Comparison of ENCODE assay signal across 2 cellular contexts in genomic region chr5:55472642-55473041, GRCh38.
TF ChIP-seq lines count a peak whose summit lies in the region.

No MANE protein-coding gene starts in this region.

TF ChIP-seq in HepG2, 621 proteins besides CTCF, POLR2A, EP300 and RAD21 (continued from another document):
- TF ChIP-seq MAFK (conservative IDR thresholded peaks at IDR 0.05 in 1 of 2, IDR thresholded peaks at IDR 0.05 in 1 of 2; ENCODE audit: low read length in 2 of 2) = peak; percentile 93 to 95
TF ChIP-seq in HepG2: peak in this region for 2.

TF ChIP-seq in H1, 55 proteins besides CTCF, POLR2A, EP300 and RAD21 (continued from another document):
- TF ChIP-seq RBBP5 (IDR thresholded peaks at IDR 0.05; ENCODE audit: borderline replicate concordance, low read depth, low read length) = no peak
